1 cellular context compared by ENCODE assay signal in genomic region chr12:70258605-70259403, GRCh38.
TF ChIP-seq lines count a peak whose summit lies in the region.

No MANE protein-coding gene starts in this region.

TF ChIP-seq in GM23338, 12 proteins besides CTCF, POLR2A, EP300 and RAD21:
- TF ChIP-seq POLR2AphosphoS5 (IDR thresholded peaks at IDR 0.05; ENCODE audit: low read depth): no peak
- TF ChIP-seq, protein P1, sequence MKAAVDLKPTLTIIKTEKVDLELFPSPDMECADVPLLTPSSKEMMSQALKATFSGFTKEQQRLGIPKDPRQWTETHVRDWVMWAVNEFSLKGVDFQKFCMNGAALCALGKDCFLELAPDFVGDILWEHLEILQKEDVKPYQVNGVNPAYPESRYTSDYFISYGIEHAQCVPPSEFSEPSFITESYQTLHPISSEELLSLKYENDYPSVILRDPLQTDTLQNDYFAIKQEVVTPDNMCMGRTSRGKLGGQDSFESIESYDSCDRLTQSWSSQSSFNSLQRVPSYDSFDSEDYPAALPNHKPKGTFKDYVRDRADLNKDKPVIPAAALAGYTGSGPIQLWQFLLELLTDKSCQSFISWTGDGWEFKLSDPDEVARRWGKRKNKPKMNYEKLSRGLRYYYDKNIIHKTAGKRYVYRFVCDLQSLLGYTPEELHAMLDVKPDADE (IDR thresholded peaks at IDR 0.05): no peak
- no peak for TF ChIP-seq EZH2 (IDR thresholded peaks at IDR 0.05; ENCODE audit: low read depth, unreplicated experiment)
- TF ChIP-seq NANOG (IDR thresholded peaks at IDR 0.05; ENCODE audit: borderline replicate concordance): no peak
- TF ChIP-seq ZNF114 (CRISPR knock-in tag; IDR thresholded peaks at IDR 0.05): no peak
- TF ChIP-seq, protein P2, sequence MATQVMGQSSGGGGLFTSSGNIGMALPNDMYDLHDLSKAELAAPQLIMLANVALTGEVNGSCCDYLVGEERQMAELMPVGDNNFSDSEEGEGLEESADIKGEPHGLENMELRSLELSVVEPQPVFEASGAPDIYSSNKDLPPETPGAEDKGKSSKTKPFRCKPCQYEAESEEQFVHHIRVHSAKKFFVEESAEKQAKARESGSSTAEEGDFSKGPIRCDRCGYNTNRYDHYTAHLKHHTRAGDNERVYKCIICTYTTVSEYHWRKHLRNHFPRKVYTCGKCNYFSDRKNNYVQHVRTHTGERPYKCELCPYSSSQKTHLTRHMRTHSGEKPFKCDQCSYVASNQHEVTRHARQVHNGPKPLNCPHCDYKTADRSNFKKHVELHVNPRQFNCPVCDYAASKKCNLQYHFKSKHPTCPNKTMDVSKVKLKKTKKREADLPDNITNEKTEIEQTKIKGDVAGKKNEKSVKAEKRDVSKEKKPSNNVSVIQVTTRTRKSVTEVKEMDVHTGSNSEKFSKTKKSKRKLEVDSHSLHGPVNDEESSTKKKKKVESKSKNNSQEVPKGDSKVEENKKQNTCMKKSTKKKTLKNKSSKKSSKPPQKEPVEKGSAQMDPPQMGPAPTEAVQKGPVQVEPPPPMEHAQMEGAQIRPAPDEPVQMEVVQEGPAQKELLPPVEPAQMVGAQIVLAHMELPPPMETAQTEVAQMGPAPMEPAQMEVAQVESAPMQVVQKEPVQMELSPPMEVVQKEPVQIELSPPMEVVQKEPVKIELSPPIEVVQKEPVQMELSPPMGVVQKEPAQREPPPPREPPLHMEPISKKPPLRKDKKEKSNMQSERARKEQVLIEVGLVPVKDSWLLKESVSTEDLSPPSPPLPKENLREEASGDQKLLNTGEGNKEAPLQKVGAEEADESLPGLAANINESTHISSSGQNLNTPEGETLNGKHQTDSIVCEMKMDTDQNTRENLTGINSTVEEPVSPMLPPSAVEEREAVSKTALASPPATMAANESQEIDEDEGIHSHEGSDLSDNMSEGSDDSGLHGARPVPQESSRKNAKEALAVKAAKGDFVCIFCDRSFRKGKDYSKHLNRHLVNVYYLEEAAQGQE (IDR thresholded peaks at IDR 0.05; ENCODE audit: unreplicated experiment): no peak
- no peak for TF ChIP-seq EZH2phosphoT487 (IDR thresholded peaks at IDR 0.05; ENCODE audit: unreplicated experiment)
- no peak for TF ChIP-seq STAT1 (IDR thresholded peaks at IDR 0.05; ENCODE audit: unreplicated experiment)
